ENCODE assay signal across 12 cellular contexts in genomic region chr3:188049890-188050530, GRCh38.
DNase-seq lines count a peak whose midpoint lies in the region; ATAC-seq, FAIRE-seq and TF ChIP-seq lines count a peak whose summit lies in the region.
"Had no signal": no experiment of that assay in that cellular context is flagged by ENCODE, and none has a peak within 500 bp of the region (broad histone marks: within the 10 kb centered on the region; RNA-seq: fewer than 3 reads in every experiment).

No MANE protein-coding gene starts in this region.

- intact Hi-C loops in left ventricle myocardium superior (cut with micrococcal nuclease) = no loop called here
- intact Hi-C loops in stomach (cut with DNase I; ENCODE audit: low total_unique reads) = no loop called here

- H4K20me1 ChIP-seq in DND-41 (ENCODE audit: insufficient read depth, low read length) = no peaks in the 10 kb centered on the region

- no peaks in the 10 kb centered on the region for H3K79me2 ChIP-seq in DND-41 (ENCODE audit: insufficient read depth, low read length)

- peak overlapping the region; percentile 45 for H3K4me3 Mint-ChIP-seq in activated naive CD4-positive, alpha-beta T cell treated with anti-CD3 and anti-CD28 coated beads, Interleukin-2, amount 50 U/mL, for 24 hours

- no peak overlapping the region for H3K4me2 ChIP-seq in DND-41 (ENCODE audit: insufficient read depth, low read length)

- H3K4me1 ChIP-seq in DND-41 (ENCODE audit: insufficient read depth, low read length) = peaks cover 20% of the 10 kb centered on the region
- peaks cover 16 to 43% (median 23%) of the 10 kb centered on the region in 4 donors for H3K4me1 ChIP-seq in stomach

- DNase-seq in DND-41 (peak; percentile 81), T-helper 2 cell (peak in 3 of 5 experiments; percentile 7 to 79 (median 26)), left ventricle myocardium superior (no peak), GM12891 (ENCODE audit: insufficient read length, low spot score) (no peak), stomach (no peak)
- DNase-seq in stimulated activated CD4-positive, alpha-beta T cell treated with anti-CD3 and anti-CD28 coated beads, Interleukin-1b, Interleukin-23, amount 100 ng/mL, for 48 hours = peak; percentile 22
- DNase-seq: amygdala, KG1, NCI-H345, Right ventricle myocardium superior had no signal

- H3K9me3 ChIP-seq in DND-41 (ENCODE audit: insufficient read depth, low read length, severe bottlenecking) = no peaks in the 10 kb centered on the region
- no peaks in the 10 kb centered on the region for H3K9me3 ChIP-seq in stomach

- H2AFZ ChIP-seq in DND-41 (ENCODE audit: low read depth, low read length) = peak overlapping the region; percentile 18; the same call in 1 of the 2 replicates

- no peak for FAIRE-seq in GM12891 (lab: Jason Lieb, UNC)

- no peaks in the 10 kb centered on the region for H3K36me3 Mint-ChIP-seq in activated naive CD4-positive, alpha-beta T cell treated with anti-CD3 and anti-CD28 coated beads, Interleukin-2, amount 50 U/mL, for 24 hours

- no peaks in the 10 kb centered on the region for H3K9me3 Mint-ChIP-seq in activated naive CD4-positive, alpha-beta T cell treated with anti-CD3 and anti-CD28 coated beads, Interleukin-2, amount 50 U/mL, for 24 hours

- H3K36me3 ChIP-seq in DND-41 (ENCODE audit: insufficient read depth, low read length) (no peaks in the 10 kb centered on the region), stomach (no peaks in the 10 kb centered on the region)

- H3K27me3 Mint-ChIP-seq in activated naive CD4-positive, alpha-beta T cell treated with anti-CD3 and anti-CD28 coated beads, Interleukin-2, amount 50 U/mL, for 24 hours = no peaks in the 10 kb centered on the region

- 69 to 81% (median 69%) methylated on average over 9 of the region's 9 CpGs for WGBS in stomach, 5 donors

- TF ChIP-seq CTCF in DND-41 (IDR thresholded peaks at IDR 0.05; ENCODE audit: borderline replicate concordance, extremely low read depth, low read length, poor library complexity, severe bottlenecking) (peak; percentile 16), stomach (IDR thresholded peaks at IDR 0.05) (no peak)

- TF ChIP-seq POLR2A in GM12891 (IDR thresholded peaks at IDR 0.05; ENCODE audit: low read depth, low read length) = no peak
- TF ChIP-seq POLR2A in stomach (IDR thresholded peaks at IDR 0.05) = no peak

- H3K27ac ChIP-seq in DND-41 (ENCODE audit: low read length) (peak overlapping the region; percentile 49), stomach (peak overlapping the region in 1 of 5 donors; percentile 91)

- ATAC-seq in DND-41 (ENCODE audit: insufficient read depth, low read depth) (peak; percentile 96), left ventricle myocardium superior (no peak), GM18858 (IDR thresholded peaks at IDR 0.05; ENCODE audit: unreplicated experiment) (no peak)

- H3K4me3 ChIP-seq in DND-41 (ENCODE audit: low read depth in 1 of 2, low read length in 2 of 2) = no peak overlapping the region
- no peak overlapping the region for H3K4me3 ChIP-seq in stomach

- H3K4me1 Mint-ChIP-seq in activated naive CD4-positive, alpha-beta T cell treated with anti-CD3 and anti-CD28 coated beads, Interleukin-2, amount 50 U/mL, for 24 hours = peaks cover 12% of the 10 kb centered on the region

- peak overlapping the region; percentile 3 for H3K27ac Mint-ChIP-seq in activated naive CD4-positive, alpha-beta T cell treated with anti-CD3 and anti-CD28 coated beads, Interleukin-2, amount 50 U/mL, for 24 hours

- H3K27me3 ChIP-seq in DND-41 (ENCODE audit: insufficient read depth, low read length, poor library complexity) (no peaks in the 10 kb centered on the region), stomach (no peaks in the 10 kb centered on the region)

- no peak for TF ChIP-seq EP300 in stomach (IDR thresholded peaks at IDR 0.05)

- H3K9ac ChIP-seq in DND-41 (ENCODE audit: low read depth, low read length) = no peak overlapping the region

TF ChIP-seq in GM12891, 5 proteins besides CTCF, POLR2A, EP300 and RAD21:
- TF ChIP-seq SPI1 (IDR thresholded peaks at IDR 0.05; ENCODE audit: low read depth, low read length) (no peak), POLR2AphosphoS5 (IDR thresholded peaks at IDR 0.05; ENCODE audit: low read depth, low read length) (no peak), POU2F2 (IDR thresholded peaks at IDR 0.05; ENCODE audit: low read depth, low read length) (no peak), TAF1 (IDR thresholded peaks at IDR 0.05; ENCODE audit: low read depth, low read length) (no peak), PAX5 (IDR thresholded peaks at IDR 0.05; ENCODE audit: insufficient read depth, low read length, severe bottlenecking) (no peak)

Comparison
In these comparisons a context has a peak if more than half of its experiments do, and no peak if none do; other contexts are left out.
1. DNase-seq: peak in DND-41 (single experiment), T-helper 2 cell (3 of 5) and stimulated activated CD4-positive, alpha-beta T cell treated with anti-CD3 and anti-CD28 coated beads, Interleukin-1b, Interleukin-23, amount 100 ng/mL, for 48 hours (single experiment); none in left ventricle myocardium superior (single experiment), GM12891 (single experiment) and stomach (single experiment).